1 cellular context compared by ENCODE assay signal in the genomic region with DNA sequence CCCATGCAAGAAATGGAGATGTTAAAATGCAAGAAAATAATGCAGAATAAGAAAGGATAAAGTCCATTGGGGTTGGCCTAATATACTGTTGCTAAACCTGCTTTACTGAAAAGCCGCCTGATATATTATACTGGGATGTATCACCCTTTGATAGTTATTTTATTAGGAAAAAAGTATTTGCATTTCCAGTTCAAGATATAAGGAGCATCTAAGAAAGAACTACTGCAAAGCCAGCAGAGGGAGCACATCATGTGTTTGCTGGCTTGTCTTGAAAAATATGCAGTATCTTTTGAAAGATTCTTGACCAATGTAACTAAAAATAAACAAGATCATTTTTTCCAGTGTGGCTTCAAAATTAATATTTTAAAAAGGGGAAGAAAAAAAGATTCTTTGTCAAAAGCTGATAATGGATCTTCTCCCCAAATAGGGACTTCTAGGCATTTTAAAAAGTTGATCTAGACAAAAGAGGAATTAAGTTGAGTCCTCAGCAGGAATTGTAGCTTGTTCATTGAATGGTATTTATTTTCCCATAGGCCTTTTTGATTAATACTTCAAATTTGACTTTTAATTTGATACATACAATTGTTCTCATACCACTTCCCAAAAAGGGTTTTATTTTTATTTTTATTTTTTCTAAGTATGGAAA.
A peak's percentile ranks its signal among the peaks of the same experiment; 100 is the strongest.
TF ChIP-seq lines count a peak whose summit lies in the region.

No MANE protein-coding gene starts in this region.

TF ChIP-seq in GM12878, 131 proteins besides CTCF, POLR2A, EP300 and RAD21 (continued from another document):
- TF ChIP-seq, protein P1, sequence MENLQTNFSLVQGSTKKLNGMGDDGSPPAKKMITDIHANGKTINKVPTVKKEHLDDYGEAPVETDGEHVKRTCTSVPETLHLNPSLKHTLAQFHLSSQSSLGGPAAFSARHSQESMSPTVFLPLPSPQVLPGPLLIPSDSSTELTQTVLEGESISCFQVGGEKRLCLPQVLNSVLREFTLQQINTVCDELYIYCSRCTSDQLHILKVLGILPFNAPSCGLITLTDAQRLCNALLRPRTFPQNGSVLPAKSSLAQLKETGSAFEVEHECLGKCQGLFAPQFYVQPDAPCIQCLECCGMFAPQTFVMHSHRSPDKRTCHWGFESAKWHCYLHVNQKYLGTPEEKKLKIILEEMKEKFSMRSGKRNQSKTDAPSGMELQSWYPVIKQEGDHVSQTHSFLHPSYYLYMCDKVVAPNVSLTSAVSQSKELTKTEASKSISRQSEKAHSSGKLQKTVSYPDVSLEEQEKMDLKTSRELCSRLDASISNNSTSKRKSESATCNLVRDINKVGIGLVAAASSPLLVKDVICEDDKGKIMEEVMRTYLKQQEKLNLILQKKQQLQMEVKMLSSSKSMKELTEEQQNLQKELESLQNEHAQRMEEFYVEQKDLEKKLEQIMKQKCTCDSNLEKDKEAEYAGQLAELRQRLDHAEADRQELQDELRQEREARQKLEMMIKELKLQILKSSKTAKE (IDR thresholded peaks at IDR 0.05; ENCODE audit: low read depth, poor library complexity, severe bottlenecking): no peak
- peak; percentile 42; the same call in 1 of the 2 replicates for TF ChIP-seq SMC3 (IDR thresholded peaks at IDR 0.05; ENCODE audit: borderline replicate concordance, low read length)
